Comparison of ENCODE assay signal across 25 cellular contexts in the genomic region with DNA sequence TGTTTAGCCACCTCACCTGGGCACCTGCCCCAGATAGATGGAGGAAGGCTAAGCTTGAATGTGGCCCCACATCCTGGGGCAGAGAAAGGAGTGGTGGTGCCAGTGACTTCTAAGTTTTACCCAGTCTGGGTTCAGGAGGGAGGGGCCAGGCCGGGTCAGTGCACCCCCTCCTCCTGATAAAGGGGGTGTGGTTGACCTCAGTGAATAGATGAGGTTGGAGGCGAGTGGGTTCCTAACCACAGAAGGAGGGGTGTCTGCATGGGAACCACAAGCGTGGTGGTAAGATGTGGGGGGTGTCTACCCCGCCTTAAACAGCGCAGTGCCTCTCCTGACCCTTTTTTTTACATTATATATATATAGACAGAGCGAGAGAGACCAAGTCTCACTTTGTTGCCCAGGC.
"Had no signal": no experiment of that assay in that cellular context is flagged by ENCODE, and none has a peak within 500 bp of the region (broad histone marks: within the 10 kb centered on the region; RNA-seq: fewer than 3 reads in every experiment).

No MANE protein-coding gene starts in this region.

- ATAC-seq: activated CD4-positive, CD25-positive, alpha-beta regulatory T cell treated with anti-CD3 and anti-CD28 coated beads, Interleukin-2, amount 50 U/mL, for 24 hours; gastrocnemius medialis had no signal

- H3K9me3 Mint-ChIP-seq: activated CD4-positive, alpha-beta memory T cell treated with anti-CD3 and anti-CD28 coated beads for 36 hours; activated CD4-positive, alpha-beta T cell treated with anti-CD3 and anti-CD28 coated beads, Interleukin-2, amount 10 ng/mL, durations not matched to agents 24 days and 14 days; activated naive CD4-positive, alpha-beta T cell treated with anti-CD3 and anti-CD28 coated beads, Interleukin-2, amount 50 U/mL, for 24 hours; activated naive CD8-positive, alpha-beta T cell treated with anti-CD3 and anti-CD28 coated beads, Interleukin-2, amount 50 U/mL, for 24 hours; activated T-helper 1 cell treated with anti-CD3 and anti-CD28 coated beads, Interleukin-12 subunit alpha, Interleukin-12 subunit beta, Interleukin-2, Interleukin-4 antibody, amounts not matched to agents 30 ng/mL and 10 ng/mL and 1 ng/mL, durations not matched to agents 14 hours and 24 hours and 36 hours; stimulated activated naive CD8-positive, alpha-beta T cell treated with anti-CD3 and anti-CD28 coated beads, Interleukin-15, amount 100 ng/mL, for 72 hours had no signal

- H3K27me3 Mint-ChIP-seq: activated CD4-positive, alpha-beta memory T cell treated with anti-CD3 and anti-CD28 coated beads for 36 hours; activated CD4-positive, alpha-beta T cell treated with anti-CD3 and anti-CD28 coated beads, Interleukin-2, amount 10 ng/mL, durations not matched to agents 24 days and 14 days; activated naive CD4-positive, alpha-beta T cell treated with anti-CD3 and anti-CD28 coated beads, Interleukin-2, amount 50 U/mL, for 24 hours; activated naive CD8-positive, alpha-beta T cell treated with anti-CD3 and anti-CD28 coated beads, Interleukin-2, amount 50 U/mL, for 24 hours; stimulated activated naive CD8-positive, alpha-beta T cell treated with anti-CD3 and anti-CD28 coated beads, Interleukin-15, amount 100 ng/mL, for 72 hours had no signal

- H3K36me3 Mint-ChIP-seq: activated CD4-positive, alpha-beta memory T cell treated with anti-CD3 and anti-CD28 coated beads for 36 hours; activated naive CD4-positive, alpha-beta T cell treated with anti-CD3 and anti-CD28 coated beads, Interleukin-2, amount 50 U/mL, for 24 hours had no signal

- H3K4me1 Mint-ChIP-seq: activated CD4-positive, alpha-beta T cell treated with anti-CD3 and anti-CD28 coated beads, Interleukin-2, amount 10 ng/mL, durations not matched to agents 24 days and 14 days; activated naive CD4-positive, alpha-beta T cell treated with anti-CD3 and anti-CD28 coated beads, Interleukin-2, amount 50 U/mL, for 24 hours had no signal

- H3K4me3 Mint-ChIP-seq: activated CD4-positive, alpha-beta memory T cell treated with anti-CD3 and anti-CD28 coated beads for 36 hours; activated CD4-positive, alpha-beta T cell treated with anti-CD3 and anti-CD28 coated beads, Interleukin-2, amount 10 ng/mL, durations not matched to agents 24 days and 14 days; activated naive CD4-positive, alpha-beta T cell treated with anti-CD3 and anti-CD28 coated beads, Interleukin-2, amount 50 U/mL, for 24 hours; activated naive CD8-positive, alpha-beta T cell treated with anti-CD3 and anti-CD28 coated beads, Interleukin-2, amount 50 U/mL, for 24 hours; activated T-helper 1 cell treated with anti-CD3 and anti-CD28 coated beads, Interleukin-12 subunit alpha, Interleukin-12 subunit beta, Interleukin-2, Interleukin-4 antibody, amounts not matched to agents 30 ng/mL and 10 ng/mL and 1 ng/mL, durations not matched to agents 14 hours and 24 hours and 36 hours; stimulated activated naive CD8-positive, alpha-beta T cell treated with anti-CD3 and anti-CD28 coated beads, Interleukin-15, amount 100 ng/mL, for 72 hours had no signal

- DNase-seq: activated CD4-positive, alpha-beta memory T cell treated with anti-CD3 and anti-CD28 coated beads for 36 hours; activated CD4-positive, alpha-beta T cell treated with anti-CD3 and anti-CD28 coated beads, Interleukin-2, amount 10 ng/mL, durations not matched to agents 24 days and 14 days; activated CD8-positive, alpha-beta memory T cell treated with anti-CD3 and anti-CD28 coated beads, Interleukin-2, amount 50 U/mL, for 4 hours; activated effector memory CD4-positive, alpha-beta T cell treated with anti-CD3 and anti-CD28 coated beads, Interleukin-2, amount 50 U/mL, for 16 hours; activated naive CD8-positive, alpha-beta T cell treated with anti-CD3 and anti-CD28 coated beads, Interleukin-2, amount 50 U/mL, for 24 hours; activated T-cell treated with anti-CD3 and anti-CD28 coated beads, Interleukin-2, amount 50 U/mL, for 1 hour; amygdala; colonic mucosa; effector CD8-positive, alpha-beta T cell; gastrocnemius medialis; glutamatergic neuron; islet precursor cell; left ventricle myocardium inferior; mesendoderm; mucosa of descending colon; ovary; stimulated activated CD4-positive, alpha-beta T cell treated with anti-CD3 and anti-CD28 coated beads, Interleukin-12 subunit alpha, Interleukin-12 subunit beta, amount 100 ng/mL, for 4 hours; stimulated activated CD4-positive, alpha-beta T cell treated with anti-CD3 and anti-CD28 coated beads, Interleukin-4, amount 100 ng/mL, for 1 hour; stimulated activated naive CD8-positive, alpha-beta T cell treated with anti-CD3 and anti-CD28 coated beads, Interleukin-15, amount 100 ng/mL, for 72 hours; T-helper 2 cell; upper lobe of left lung had no signal

- H3K27ac Mint-ChIP-seq: activated CD4-positive, alpha-beta memory T cell treated with anti-CD3 and anti-CD28 coated beads for 36 hours; activated CD4-positive, alpha-beta T cell treated with anti-CD3 and anti-CD28 coated beads, Interleukin-2, amount 10 ng/mL, durations not matched to agents 24 days and 14 days; activated naive CD8-positive, alpha-beta T cell treated with anti-CD3 and anti-CD28 coated beads, Interleukin-2, amount 50 U/mL, for 24 hours; activated T-helper 1 cell treated with anti-CD3 and anti-CD28 coated beads, Interleukin-12 subunit alpha, Interleukin-12 subunit beta, Interleukin-2, Interleukin-4 antibody, amounts not matched to agents 30 ng/mL and 10 ng/mL and 1 ng/mL, durations not matched to agents 14 hours and 24 hours and 36 hours; progenitor cell of endocrine pancreas had no signal
